In the genomic region with DNA sequence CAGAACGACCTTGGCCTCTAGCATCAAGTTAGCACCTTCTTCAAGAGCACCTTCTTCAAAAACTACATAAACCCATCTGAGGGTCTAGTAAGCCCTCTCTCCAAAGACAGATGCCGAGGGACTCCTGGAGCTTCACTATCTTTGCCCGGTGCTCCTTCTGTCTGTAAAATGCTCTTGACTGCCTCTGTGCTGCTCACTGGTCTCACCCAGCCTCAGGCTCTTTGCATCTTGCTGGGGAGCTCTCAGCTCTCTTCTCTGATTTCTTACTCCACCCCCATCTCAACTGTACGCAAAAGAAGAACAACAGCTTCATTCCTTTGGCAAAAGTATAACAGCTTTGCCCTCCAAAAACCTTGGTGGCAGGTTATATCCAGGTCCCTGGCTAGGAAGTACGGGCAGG, we compare ENCODE assay signal across 22 cellular contexts.
"Had no signal": no experiment of that assay in that cellular context is flagged by ENCODE, and none has a peak within 500 bp of the region (broad histone marks: within the 10 kb centered on the region; RNA-seq: fewer than 3 reads in every experiment).

No MANE protein-coding gene starts in this region.

- H3K4me3 ChIP-seq: coronary artery, heart right ventricle, left ventricle myocardium inferior, lower lobe of right lung, mucosa of descending colon, right atrium auricular region, sigmoid colon, skin epidermis, stomach, thoracic aorta, transverse colon had no signal

- H3K4me3 Mint-ChIP-seq: natural killer cell, neural crest cell had no signal

- H3K4me1 Mint-ChIP-seq: neural crest cell had no signal

- H3K4me1 ChIP-seq: heart right ventricle, left ventricle myocardium inferior, lower lobe of right lung, right atrium auricular region, sigmoid colon, stomach, transverse colon had no signal

- ATAC-seq: esophagus mucosa, heart right ventricle, lower lobe of right lung, mucosa of descending colon, natural killer cell had no signal

- H3K27ac ChIP-seq: coronary artery, heart right ventricle, left ventricle myocardium inferior, lower lobe of right lung, right atrium auricular region, sigmoid colon, skin epidermis, stomach, thoracic aorta, transverse colon had no signal

- H3K9me3 ChIP-seq: heart right ventricle, left ventricle myocardium inferior, lower lobe of right lung, mucosa of descending colon, right atrium auricular region, sigmoid colon, stomach, thoracic aorta, transverse colon had no signal

- H3K9me3 Mint-ChIP-seq: natural killer cell, neural crest cell had no signal

- H3K36me3 ChIP-seq: left ventricle myocardium inferior, lower lobe of right lung, right atrium auricular region, sigmoid colon, stomach, thoracic aorta, transverse colon had no signal

- H3K27me3 ChIP-seq: heart right ventricle, right atrium auricular region, sigmoid colon, stomach, transverse colon had no signal

- H3K36me3 Mint-ChIP-seq: natural killer cell had no signal

- DNase-seq: effector CD4-positive, alpha-beta T cell; heart right ventricle; hypothalamus; left ventricle myocardium inferior; lower lobe of right lung; mesenchymal stem cell; mucosa of descending colon; natural killer cell; posterior cingulate gyrus; sigmoid colon; stimulated activated CD4-positive, alpha-beta T cell treated with anti-CD3 and anti-CD28 coated beads, Interleukin-2, amount 100 ng/mL, for 24 hours; stimulated activated CD4-positive, alpha-beta T cell treated with anti-CD3 and anti-CD28 coated beads, Interleukin-4, amount 100 ng/mL, for 4 hours; stimulated activated naive CD4-positive, alpha-beta T cell; stomach; substantia nigra; transverse colon had no signal
